8 cellular contexts compared by ENCODE assay signal in genomic region chrX:104156630-104157529, GRCh38. TPM values are rescaled to one million over a fixed set of nuclear protein-coding genes. Genes with fewer than 3 reads are reported as not detected.
A peak's percentile ranks its signal among the peaks of the same experiment; 100 is the strongest.
DNase-seq lines count a peak whose midpoint lies in the region; ATAC-seq and TF ChIP-seq lines count a peak whose summit lies in the region.

TSS of gene SLC25A53 (minus strand) at chrX:104157009. CDS start at chrX:104105257, 51,752 bp downstream.

- intact Hi-C loops in sciatic nerve (cut with DNase I), result no loop called here

- DNase-seq in NCI-H187 (lab: John Stamatoyannopoulos, UW) (peak; percentile 81 to 83), T-helper 9 cell (peak; percentile 57), astrocyte of the hippocampus (ENCODE audit: low read depth, low spot score) (peak; percentile 86), hypothalamus (lab: John Stamatoyannopoulos, UW) (peak; percentile 19 to 94 (median 66)), sciatic nerve (ENCODE audit: low spot score) (peak; percentile 83), OCI-M2 (lab: John Stamatoyannopoulos, UW; ENCODE audit: unreplicated experiment) (no peak)

- TF ChIP-seq POLR2A in GM18505 (IDR thresholded peaks at IDR 0.05; ENCODE audit: borderline replicate concordance, extremely low read depth, insufficient read depth, insufficient read length), result peak; percentile 67

- ATAC-seq in GM18505 (IDR thresholded peaks at IDR 0.05; ENCODE audit: unreplicated experiment), result peak; percentile 94
- peak; percentile 86 for ATAC-seq in HG02943 (IDR thresholded peaks at IDR 0.05; ENCODE audit: low read depth, unreplicated experiment)
- peak; percentile 98 for ATAC-seq in sciatic nerve

RNA-seq across cellular contexts. Expression of gene SLC25A53, which starts in this region (rescaled TPM):
- 15.6 TPM for total RNA-seq in sciatic nerve
